In genomic region chr2:126358122-126358521, GRCh38 we compare ENCODE assay signal across 8 cellular contexts.
"Had no signal": no experiment of that assay in that cellular context is flagged by ENCODE, and none has a peak within 500 bp of the region (broad histone marks: within the 10 kb centered on the region; RNA-seq: fewer than 3 reads in every experiment).

No MANE protein-coding gene starts in this region.

- H3K36me3 ChIP-seq: HAP-1 had no signal

- H2AFZ ChIP-seq: GM23248, GM23338 had no signal

- H3K4me1 ChIP-seq: HAP-1 had no signal

- H3K4me2 ChIP-seq: GM23338 had no signal

- DNase-seq: GM23248, GOT3, H7, H9, HCEC 1CT, HFFc6 had no signal

- H3K4me3 ChIP-seq: GM23248, GM23338, HAP-1 had no signal

- H3K9me3 ChIP-seq: HAP-1 had no signal

- H3K27ac ChIP-seq: GM23248 had no signal

- H3K9ac ChIP-seq: GM23248 had no signal
